ENCODE assay signal across 20 cellular contexts in the genomic region with DNA sequence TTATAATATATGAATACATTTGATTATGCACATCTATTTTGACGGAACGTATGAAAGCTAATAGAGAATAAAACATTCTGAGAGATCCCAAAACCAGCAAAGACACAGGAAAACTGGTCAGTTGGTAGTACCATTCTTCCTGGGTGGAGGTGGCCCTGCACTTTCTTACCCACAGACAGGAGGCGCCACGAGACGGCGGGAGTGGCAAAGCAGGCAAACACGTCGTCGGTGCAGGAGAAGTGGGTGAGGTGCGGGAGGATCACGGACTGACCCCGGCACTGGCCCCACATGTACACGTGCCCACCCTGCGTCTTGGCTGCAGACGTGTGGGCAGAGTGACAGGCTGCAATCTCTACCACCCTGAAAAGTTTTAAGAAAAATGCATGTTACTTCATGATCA. TPM values are rescaled to one million over a fixed set of nuclear protein-coding genes. Genes with fewer than 3 reads are reported as not detected.
DNase-seq lines count a peak whose midpoint lies in the region; ATAC-seq and TF ChIP-seq lines count a peak whose summit lies in the region.
"Had no signal": no experiment of that assay in that cellular context is flagged by ENCODE, and none has a peak within 500 bp of the region (broad histone marks: within the 10 kb centered on the region; RNA-seq: fewer than 3 reads in every experiment).

No MANE protein-coding gene starts in this region.

- H3K4me1 Mint-ChIP-seq in H9 (no peaks in the 10 kb centered on the region), Caco-2 (ENCODE audit: low read depth, unreplicated experiment) (no peaks in the 10 kb centered on the region)
- no peaks in the 10 kb centered on the region for H3K4me1 Mint-ChIP-seq in activated CD8-positive, alpha-beta T cell treated with anti-CD3 and anti-CD28 coated beads for 36 hours (ENCODE audit: low read depth)
- H3K4me1 Mint-ChIP-seq: IgD-negative memory B cell, T-cell had no signal

- no peak overlapping the region for H3K56ac ChIP-seq in H9 (ENCODE audit: insufficient read length, low read depth, low read length)

- TF ChIP-seq CTCF in AG09319 (IDR thresholded peaks at IDR 0.05; ENCODE audit: low read depth, low read length) (peak; percentile 14), H9 (conservative IDR thresholded peaks at IDR 0.05) (peak; percentile 54), brain microvascular endothelial cell (IDR thresholded peaks at IDR 0.05; ENCODE audit: low read depth, low read length, missing control alignments) (peak; percentile 29), Caco-2 (IDR thresholded peaks at IDR 0.05; ENCODE audit: insufficient read depth in 1 of 2, low read depth in 1 of 2, low read length in 1 of 2, severe bottlenecking in 1 of 2, unreplicated experiment in 1 of 2) (peak in 1 of 2 experiments; percentile 17)
- no peak for TF ChIP-seq CTCF in activated CD8-positive, alpha-beta T cell treated with anti-CD3 and anti-CD28 coated beads for 36 hours (IDR thresholded peaks at IDR 0.05)

- ATAC-seq in activated CD8-positive, alpha-beta T cell treated with anti-CD3 and anti-CD28 coated beads for 36 hours: no peak
- ATAC-seq: mucosa of descending colon, sciatic nerve, T-cell had no signal

- no peak overlapping the region for H2BK5ac ChIP-seq in H9 (ENCODE audit: insufficient read length, low read length)

- no peaks in the 10 kb centered on the region for H3K4me1 ChIP-seq in H9 (ENCODE audit: insufficient read depth, low read length)
- peaks cover 11% of the 10 kb centered on the region for H3K4me1 ChIP-seq in Caco-2
- H3K4me1 ChIP-seq: heart right ventricle had no signal

- no peak overlapping the region for H3K18ac ChIP-seq in H9 (ENCODE audit: insufficient read length, low read depth, low read length)

- no peaks in the 10 kb centered on the region for H3K9me3 ChIP-seq in H9 (ENCODE audit: control insufficient read depth, low read depth, low read length)
- H3K9me3 ChIP-seq in Caco-2: no peaks in the 10 kb centered on the region
- H3K9me3 ChIP-seq: heart right ventricle, mucosa of descending colon had no signal

- intact Hi-C loops in Caco-2 (cut with micrococcal nuclease; ENCODE audit: unreplicated experiment): no loop called here
- intact Hi-C loops in activated CD8-positive, alpha-beta T cell treated with anti-CD3 and anti-CD28 coated beads for 36 hours (cut with micrococcal nuclease): no loop called here

- H3K27me3 Mint-ChIP-seq in H9 (ENCODE audit: low read depth): no peaks in the 10 kb centered on the region
- H3K27me3 Mint-ChIP-seq in Caco-2 (ENCODE audit: insufficient read depth, unreplicated experiment): no peaks in the 10 kb centered on the region
- H3K27me3 Mint-ChIP-seq in activated CD8-positive, alpha-beta T cell treated with anti-CD3 and anti-CD28 coated beads for 36 hours: no peaks in the 10 kb centered on the region
- H3K27me3 Mint-ChIP-seq: IgD-negative memory B cell, T-cell had no signal

- H3K36me3 ChIP-seq in brain microvascular endothelial cell (replicated peaks) (peaks cover 4% of the 10 kb centered on the region), Caco-2 (ENCODE audit: control insufficient read depth, insufficient read depth, low read length) (peaks cover 1% of the 10 kb centered on the region; the same call in 1 of the 2 replicates)

- H3K14ac ChIP-seq in H9 (ENCODE audit: insufficient read depth, low read length): no peak overlapping the region

- H2BK15ac ChIP-seq in H9 (ENCODE audit: low read depth, low read length): no peak overlapping the region

- H3K36me3 Mint-ChIP-seq in H9 (ENCODE audit: insufficient read depth in 1 of 3, low read depth in 3 of 3) (peaks cover 20 to 71% (median 41%) of the 10 kb centered on the region in 3 experiments; a peak in 6 of 7 replicates), Caco-2 (ENCODE audit: insufficient read depth, unreplicated experiment) (peaks cover 12% of the 10 kb centered on the region)
- H3K36me3 Mint-ChIP-seq in activated CD8-positive, alpha-beta T cell treated with anti-CD3 and anti-CD28 coated beads for 36 hours (ENCODE audit: low read depth): peaks cover 22% of the 10 kb centered on the region

- no peak overlapping the region for H2AK5ac ChIP-seq in H9 (ENCODE audit: insufficient read length, low read length)

- H3K27ac ChIP-seq in H9 (ENCODE audit: insufficient read length, low read depth, low read length): no peak overlapping the region
- H3K27ac ChIP-seq in brain microvascular endothelial cell: no peak overlapping the region
- H3K27ac ChIP-seq: coronary artery, epithelial cell of prostate, heart right ventricle had no signal

- no peaks in the 10 kb centered on the region for H4K20me1 ChIP-seq in H9 (ENCODE audit: control insufficient read depth, insufficient read depth, insufficient read length)

- H3K4me3 Mint-ChIP-seq in H9: no peak overlapping the region
- H3K4me3 Mint-ChIP-seq in Caco-2 (ENCODE audit: unreplicated experiment): no peak overlapping the region
- H3K4me3 Mint-ChIP-seq in activated CD8-positive, alpha-beta T cell treated with anti-CD3 and anti-CD28 coated beads for 36 hours: no peak overlapping the region
- H3K4me3 Mint-ChIP-seq: IgD-negative memory B cell, T-cell had no signal

- H2BK20ac ChIP-seq in H9 (ENCODE audit: low read depth, low read length, poor library complexity, severe bottlenecking): no peak overlapping the region

- H3K79me1 ChIP-seq in H9 (ENCODE audit: insufficient read depth, low read depth, low read length, poor library complexity, severe bottlenecking): peaks cover 4% of the 10 kb centered on the region

- CTCF ChIA-PET in Caco-2 (lab: Charles Lee): no interaction called here
- CTCF ChIA-PET in activated CD8-positive, alpha-beta T cell treated with anti-CD3 and anti-CD28 coated beads for 36 hours (lab: Charles Lee): interaction anchor here (1.2 to 1.6 kb wide), 2 partner anchors 54 to 58 kb away, joined by 3 to 4 read pairs; no protein-coding TSS in a partner anchor

- no peak overlapping the region for H2BK120ac ChIP-seq in H9 (ENCODE audit: low read depth, low read length, poor library complexity, severe bottlenecking)

- no peak overlapping the region for H4K91ac ChIP-seq in H9 (ENCODE audit: insufficient read length, low read depth, low read length)

- no TSS peak for BruUV-seq in Caco-2 (replicated peaks; lab: Mats Ljungman, UMichigan)

- H3K27ac Mint-ChIP-seq in H9: 0 out of 7 replicates have a peak overlapping the region, but pooled peaks of 1 of the 3 experiments have one; percentile 2
- no peak overlapping the region for H3K27ac Mint-ChIP-seq in Caco-2 (ENCODE audit: unreplicated experiment)
- H3K27ac Mint-ChIP-seq in activated CD8-positive, alpha-beta T cell treated with anti-CD3 and anti-CD28 coated beads for 36 hours: no peak overlapping the region
- H3K27ac Mint-ChIP-seq: T-cell had no signal

- DNase-seq in AG09319 (ENCODE audit: extremely low read depth, low read depth): no peak
- peak; percentile 37 for DNase-seq in H9
- DNase-seq in brain microvascular endothelial cell: no peak
- DNase-seq in iPS-NIHi7 (ENCODE audit: extremely low spot score): peak; percentile 31
- no peak for DNase-seq in activated naive CD4-positive, alpha-beta T cell (lab: John Stamatoyannopoulos, UW)
- no peak for DNase-seq in NCI-H2171 treated with DMSO at 0.1 percent for 48 hours (lab: John Stamatoyannopoulos, UW)
- DNase-seq in Caco-2: no peak
- DNase-seq in activated CD8-positive, alpha-beta T cell treated with anti-CD3 and anti-CD28 coated beads for 36 hours: no peak
- DNase-seq: activated effector memory CD4-positive, alpha-beta T cell treated with Interleukin-2 at 50 U/mL for 16 hours; heart right ventricle; mucosa of descending colon; NCI-H2107; NCI-H82; nucleus accumbens; RPMI8226; T-cell had no signal

- H3K9me3 Mint-ChIP-seq in H9 (no peaks in the 10 kb centered on the region), Caco-2 (ENCODE audit: unreplicated experiment) (no peaks in the 10 kb centered on the region)
- H3K9me3 Mint-ChIP-seq in activated CD8-positive, alpha-beta T cell treated with anti-CD3 and anti-CD28 coated beads for 36 hours: no peaks in the 10 kb centered on the region
- H3K9me3 Mint-ChIP-seq: IgD-negative memory B cell, T-cell had no signal

- H3K9ac ChIP-seq in H9 (ENCODE audit: extremely low read depth, insufficient read length, low read length): no peak overlapping the region

- H2BK12ac ChIP-seq in H9 (ENCODE audit: insufficient read length, low read depth, low read length): no peak overlapping the region

- H3K4me3 ChIP-seq in brain microvascular endothelial cell (ENCODE audit: low read depth, low read length): no peak overlapping the region
- no peak overlapping the region for H3K4me3 ChIP-seq in Caco-2 (ENCODE audit: low read depth, low read length)
- H3K4me3 ChIP-seq: coronary artery, heart right ventricle, mucosa of descending colon had no signal

- H3K4me2 ChIP-seq in H9 (ENCODE audit: insufficient read depth, insufficient read length, low read length): no peak overlapping the region

- in situ Hi-C loops in brain microvascular endothelial cell (cut with HindIII; ENCODE audit: low pct_ligation_motif_present, low sequenced_read_pairs): no loop called here

- H3K79me2 ChIP-seq in H9 (ENCODE audit: insufficient read depth, low read length): no peaks in the 10 kb centered on the region

- POLR2A ChIA-PET in Caco-2 (lab: Charles Lee): no interaction called here
- POLR2A ChIA-PET in activated CD8-positive, alpha-beta T cell treated with anti-CD3 and anti-CD28 coated beads for 36 hours (lab: Charles Lee): interaction anchor here (0.6 kb wide), 1 partner anchor 419 kb away, joined by 3 read pairs; no protein-coding TSS in a partner anchor

- H3K4ac ChIP-seq in H9 (ENCODE audit: low read depth, low read length): no peak overlapping the region

- H3K23ac ChIP-seq in H9 (ENCODE audit: insufficient read length, low read depth, low read length): no peak overlapping the region

- no peaks in the 10 kb centered on the region for H3K23me2 ChIP-seq in H9 (ENCODE audit: insufficient read length, low read depth, low read length, poor library complexity, severe bottlenecking)

- H4K8ac ChIP-seq in H9 (replicated peaks; ENCODE audit: insufficient read length, low read depth, low read length): no peak overlapping the region

- H2AFZ ChIP-seq in H9 (ENCODE audit: low read length): no peak overlapping the region

- no peak overlapping the region for H4K5ac ChIP-seq in H9 (ENCODE audit: insufficient read length, low read depth, low read length)

- H3T11ph ChIP-seq in H9 (ENCODE audit: low read length): no peak overlapping the region

- no CpG with 5 or more reads among the region's 15 CpGs for WGBS in H9 (ENCODE audit: extremely low coverage, insufficient read length, low lambda C conversion rate)

- H3K27me3 ChIP-seq in H9 (ENCODE audit: insufficient read depth, low read length): no peaks in the 10 kb centered on the region
- no peaks in the 10 kb centered on the region for H3K27me3 ChIP-seq in brain microvascular endothelial cell (replicated peaks)
- H3K27me3 ChIP-seq in Caco-2 (replicated peaks; ENCODE audit: control insufficient read depth, insufficient read depth, low read length): no peaks in the 10 kb centered on the region
- H3K27me3 ChIP-seq: heart right ventricle had no signal

RNA-seq across cellular contexts. Expression of a gene that starts 36.1 kb away (rescaled TPM):
- 26.1 and 26.9 TPM in 2 replicates for total RNA-seq in H9 (2021)
- total RNA-seq in Caco-2 (2022): 23.0 and 25.7 TPM in 2 replicates
- total RNA-seq in activated CD8-positive, alpha-beta T cell treated with anti-CD3 and anti-CD28 coated beads for 36 hours: 10 to 100 TPM; 14.2 to 14.6 TPM

RNA-seq across cellular contexts. Expression of a gene that starts 53.5 kb away (rescaled TPM):
- total RNA-seq in H9 (2021) (11.5 and 13.5 TPM in 2 replicates), Caco-2 (2022) (1.8 and 2.3 TPM in 2 replicates)
- total RNA-seq in activated CD8-positive, alpha-beta T cell treated with anti-CD3 and anti-CD28 coated beads for 36 hours: 10 to 100 TPM; 59.3 to 62.6 TPM

Comparison
In these comparisons a context has a peak if more than half of its experiments do, and no peak if none do; other contexts are left out.
1. DNase-seq: peak in H9 (single experiment) and iPS-NIHi7 (single experiment); none in AG09319 (single experiment), brain microvascular endothelial cell (single experiment), activated naive CD4-positive, alpha-beta T cell (0 of 4), NCI-H2171 treated with DMSO at 0.1 percent for 48 hours (single experiment), Caco-2 (0 of 2) and activated CD8-positive, alpha-beta T cell treated with anti-CD3 and anti-CD28 coated beads for 36 hours (single experiment).